In genomic region chr5:83473344-83474169, GRCh38 we compare ENCODE assay signal across 8 cellular contexts. TPM values are rescaled to one million over a fixed set of nuclear protein-coding genes. Genes with fewer than 3 reads are reported as not detected.
DNase-seq lines count a peak whose midpoint lies in the region; ATAC-seq and TF ChIP-seq lines count a peak whose summit lies in the region.

No MANE protein-coding gene starts in this region.

- peaks cover 3% of the 10 kb centered on the region for H3K4me1 ChIP-seq in endodermal cell (ENCODE audit: control insufficient read depth, insufficient read depth, low read length)
- H3K4me1 ChIP-seq in lung (ENCODE audit: control insufficient read depth in 2 of 2, insufficient read depth in 2 of 2, low read length in 2 of 2), result peaks cover 0 to 12% of the 10 kb centered on the region in 2 donors

- H3K36me3 Mint-ChIP-seq in endodermal cell (ENCODE audit: low read depth), result peaks cover 7% of the 10 kb centered on the region

- no peaks in the 10 kb centered on the region for H3K9me3 Mint-ChIP-seq in endodermal cell

- no peaks in the 10 kb centered on the region for H3K27me3 Mint-ChIP-seq in endodermal cell (ENCODE audit: insufficient read depth)

- H3K4me3 ChIP-seq in endodermal cell (ENCODE audit: low read length), result peak overlapping the region; percentile 90
- peak overlapping the region; percentile 33 for H3K4me3 ChIP-seq in lung

- H3K9ac ChIP-seq in endodermal cell (ENCODE audit: extremely low read depth, low read length, poor library complexity, severe bottlenecking), result peak overlapping the region; percentile 55

- ATAC-seq in GM18868 (IDR thresholded peaks at IDR 0.05; ENCODE audit: unreplicated experiment), result peak; percentile 64
- ATAC-seq in HG03066 (IDR thresholded peaks at IDR 0.05; ENCODE audit: low read depth, unreplicated experiment), result peak; percentile 76
- peak; percentile 84 for ATAC-seq in lung (ENCODE audit: insufficient read depth, low FRiP score)

- TF ChIP-seq CTCF in endodermal cell (conservative IDR thresholded peaks at IDR 0.05) (peak; percentile 98), lung (IDR thresholded peaks at IDR 0.05; ENCODE audit: control extremely low read depth, extremely low read depth) (peak; percentile 28)

- H3K27ac Mint-ChIP-seq in endodermal cell, result peak overlapping the region; percentile 95

- 0% methylated on average over 14 to 42 of the region's 42 CpGs for WGBS in endodermal cell (ENCODE audit: insufficient coverage in 1 of 2, insufficient read length in 1 of 2), 2 experiments
- WGBS in lung, 2 donors, result 1% methylated on average over 38 to 42 of the region's 42 CpGs

- no peaks in the 10 kb centered on the region for H3K9me3 ChIP-seq in endodermal cell (ENCODE audit: control insufficient read depth, low read length)
- H3K9me3 ChIP-seq in lung (ENCODE audit: control insufficient read depth in 2 of 2, insufficient read depth in 1 of 2, low read length in 1 of 2), result no peaks in the 10 kb centered on the region

- peak overlapping the region; percentile 93 for H3K4me3 Mint-ChIP-seq in endodermal cell

- H3K27ac ChIP-seq in endodermal cell (ENCODE audit: low read depth, low read length) (peak overlapping the region; percentile 85), lung (ENCODE audit: low read depth in 1 of 2, low read length in 1 of 2) (peak overlapping the region; percentile 68 to 81)

- H3K4me1 Mint-ChIP-seq in endodermal cell, result peaks cover 38% of the 10 kb centered on the region

- DNase-seq in AG20443 (ENCODE audit: low spot score) (peak; percentile 90), NCI-H2227 treated with DMSO at 0.1 percent for 48 hours (lab: John Stamatoyannopoulos, UW) (peak; percentile 91), endodermal cell (peak; percentile 99), lung (ENCODE audit: low spot score) (peak; percentile 83)
- DNase-seq in activated CD4-positive, alpha-beta T cell treated with anti-CD3 and anti-CD28 coated beads for 48 hours, result peak; percentile 78
- peak in 2 of 3 experiments; percentile 30 to 49 for DNase-seq in stimulated activated CD4-positive, alpha-beta T cell treated with anti-CD3 and anti-CD28 coated beads, TNF-alpha, amount 100 ng/mL, for 24 hours (ENCODE audit: low read depth in 3 of 3)

- H3K27me3 ChIP-seq in endodermal cell (ENCODE audit: control insufficient read depth, insufficient read depth, low read length, poor library complexity, severe bottlenecking) (no peaks in the 10 kb centered on the region), lung (ENCODE audit: control insufficient read depth, insufficient read depth) (no peaks in the 10 kb centered on the region)

- H3K36me3 ChIP-seq in endodermal cell (ENCODE audit: control insufficient read depth, insufficient read depth, low read length), result peaks cover 5% of the 10 kb centered on the region
- no peaks in the 10 kb centered on the region for H3K36me3 ChIP-seq in lung (ENCODE audit: control insufficient read depth in 2 of 2, insufficient read depth in 2 of 2, low read length in 2 of 2)

RNA-seq across cellular contexts. Expression of gene VCAN, which starts 2.0 kb away (rescaled TPM):
- total RNA-seq in endodermal cell (100 to 1,000 TPM; 363 to 397 TPM), lung (100 to 1,000 TPM; 189 to 276 TPM)
- 188 TPM for polyA plus RNA-seq in endodermal cell (2013, experiment 1 of 2)
- 171 TPM for polyA plus RNA-seq in endodermal cell (2013, experiment 2 of 2)
- polyA plus RNA-seq in lung, result 100 to 1,000 TPM in 1 of 2 donors, 10 to 100 TPM in 1; 11.6 to 123 TPM

Comparison
In these comparisons a context has a peak if more than half of its experiments do, and no peak if none do; other contexts are left out.
1. Peak in every context shown above with its lines: DNase-seq, ATAC-seq, H3K4me3 ChIP-seq and H3K27ac ChIP-seq.
2. DNase-seq: peak in every context shown above with its lines; median percentile 99 in endodermal cell; 91 in NCI-H2227 treated with DMSO at 0.1 percent for 48 hours; 90 in AG20443; 83 in lung; 78 in activated CD4-positive, alpha-beta T cell treated with anti-CD3 and anti-CD28 coated beads for 48 hours; 40 in stimulated activated CD4-positive, alpha-beta T cell treated with anti-CD3 and anti-CD28 coated beads, TNF-alpha, amount 100 ng/mL, for 24 hours.